ENCODE assay signal across 8 cellular contexts in the genomic region with DNA sequence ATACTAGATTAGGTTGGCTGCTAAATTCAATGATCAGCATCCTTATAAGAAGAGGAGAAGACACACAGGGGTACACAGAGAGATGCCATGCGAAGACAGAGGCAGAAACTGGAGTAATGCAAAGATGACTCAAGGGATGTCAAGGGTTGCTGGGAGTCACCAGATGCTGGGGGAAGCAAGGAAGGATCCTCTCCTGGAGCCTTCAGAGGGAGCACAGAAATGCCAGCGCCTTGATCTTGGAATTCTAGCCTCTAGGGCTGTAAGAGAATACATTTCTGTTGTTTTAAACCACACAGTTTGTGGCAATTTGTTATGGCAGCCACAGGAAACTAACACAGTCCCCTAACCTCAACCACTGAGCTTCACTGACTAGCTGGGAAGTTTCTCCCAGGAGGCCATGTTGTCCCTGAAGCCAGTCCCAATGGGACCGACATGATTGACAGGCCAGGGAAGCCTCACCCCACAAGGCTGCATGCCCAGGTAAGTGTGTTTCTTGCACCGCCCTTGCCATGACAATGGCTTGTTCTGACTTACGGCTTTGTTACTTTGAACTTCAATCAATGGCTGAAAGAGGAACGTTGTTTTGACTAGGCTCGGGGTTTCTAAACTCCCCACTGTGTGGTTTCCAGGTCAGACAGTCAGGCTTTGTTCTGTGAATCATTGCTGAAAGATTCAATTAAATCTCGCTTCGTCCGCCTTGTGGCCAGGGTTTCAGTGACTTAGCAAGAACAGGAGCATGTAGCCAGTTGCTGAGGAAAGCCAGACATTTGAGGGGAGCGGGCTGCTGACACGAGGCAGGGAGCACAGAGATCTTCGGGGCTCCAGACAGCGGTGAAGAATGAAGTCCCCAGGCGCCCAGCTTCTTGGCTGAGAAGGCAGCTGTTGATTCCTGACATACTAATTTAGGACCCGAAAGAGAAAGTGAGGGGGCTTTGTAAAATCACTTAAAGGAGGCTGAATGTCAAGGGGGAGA.
DNase-seq lines count a peak whose midpoint lies in the region; ATAC-seq and TF ChIP-seq lines count a peak whose summit lies in the region.

No MANE protein-coding gene starts in this region.

- H3K4me1 Mint-ChIP-seq in MCF 10A (ENCODE audit: insufficient read depth, unreplicated experiment), result peaks cover 16% of the 10 kb centered on the region
- peaks cover 95% of the 10 kb centered on the region for H3K4me1 Mint-ChIP-seq in activated CD4-positive, alpha-beta memory T cell treated with anti-CD3 and anti-CD28 coated beads for 36 hours (ENCODE audit: low read depth)

- 36% methylated on average over 14 of the region's 16 CpGs for WGBS in mammary epithelial cell (ENCODE audit: low coverage, missing lambda C conversion rate)

- in situ Hi-C loops in mammary epithelial cell (cut with MboI; ENCODE audit: low sequenced_read_pairs in 2 of 2), result no loop called here

- peak overlapping the region; percentile 81 for H2AFZ ChIP-seq in mammary epithelial cell (ENCODE audit: low read depth, low read length)

- peak in 1 of 2 donors; percentile 3 for TF ChIP-seq CTCF in mammary epithelial cell (conservative IDR thresholded peaks at IDR 0.05 in 1 of 2, IDR thresholded peaks at IDR 0.05 in 1 of 2; ENCODE audit: extremely low read depth in 1 of 2, insufficient read depth in 1 of 2, low read depth in 1 of 2, low read length in 2 of 2)
- no peak for TF ChIP-seq CTCF in MCF 10A (IDR thresholded peaks at IDR 0.05; ENCODE audit: unreplicated experiment)
- TF ChIP-seq CTCF in fibroblast of villous mesenchyme (IDR thresholded peaks at IDR 0.05; ENCODE audit: insufficient read depth, low read depth, low read length), result no peak

- no peaks in the 10 kb centered on the region for H3K9me3 Mint-ChIP-seq in MCF 10A (ENCODE audit: unreplicated experiment)
- H3K9me3 Mint-ChIP-seq in activated CD4-positive, alpha-beta memory T cell treated with anti-CD3 and anti-CD28 coated beads for 36 hours, result no peaks in the 10 kb centered on the region

- peaks cover 6% of the 10 kb centered on the region for H3K36me3 Mint-ChIP-seq in MCF 10A (ENCODE audit: insufficient read depth, unreplicated experiment)
- peaks cover 3% of the 10 kb centered on the region for H3K36me3 Mint-ChIP-seq in activated CD4-positive, alpha-beta memory T cell treated with anti-CD3 and anti-CD28 coated beads for 36 hours

- H3K4me3 Mint-ChIP-seq in MCF 10A (ENCODE audit: unreplicated experiment), result no peak overlapping the region
- H3K4me3 Mint-ChIP-seq in activated CD4-positive, alpha-beta memory T cell treated with anti-CD3 and anti-CD28 coated beads for 36 hours, result peak overlapping the region; percentile 67

- POLR2A ChIA-PET in MCF 10A (lab: Yijun Ruan, JAX), result no interaction called here
- POLR2A ChIA-PET in activated CD4-positive, alpha-beta memory T cell treated with anti-CD3 and anti-CD28 coated beads for 36 hours (lab: Charles Lee), result interaction anchor here (0.7 to 5.6 kb wide), 10 partner anchors 13 to 121 kb away, joined by 3 to 74 read pairs (median 6); no protein-coding TSS in a partner anchor

- H3K27ac Mint-ChIP-seq in MCF 10A (ENCODE audit: low read depth, unreplicated experiment), result no peak overlapping the region
- H3K27ac Mint-ChIP-seq in activated CD4-positive, alpha-beta memory T cell treated with anti-CD3 and anti-CD28 coated beads for 36 hours, result peak overlapping the region; percentile 90

- H3K36me3 ChIP-seq in mammary epithelial cell (ENCODE audit: insufficient read depth, low read length), result no peaks in the 10 kb centered on the region

- CTCF ChIA-PET in mammary epithelial cell (lab: Charles Lee; ENCODE audit: low non-redundant PET) (no interaction called here), MCF 10A (lab: Yijun Ruan, JAX) (no interaction called here)
- CTCF ChIA-PET in activated CD4-positive, alpha-beta memory T cell treated with anti-CD3 and anti-CD28 coated beads for 36 hours (lab: Charles Lee), result interaction anchor here (1.0 to 3.9 kb wide), 7 partner anchors 16 to 241 kb away, joined by 3 to 17 read pairs (median 4); no protein-coding TSS in a partner anchor

- H3K27me3 Mint-ChIP-seq in MCF 10A (ENCODE audit: insufficient read depth, unreplicated experiment), result no peaks in the 10 kb centered on the region
- no peaks in the 10 kb centered on the region for H3K27me3 Mint-ChIP-seq in activated CD4-positive, alpha-beta memory T cell treated with anti-CD3 and anti-CD28 coated beads for 36 hours

- no peaks in the 10 kb centered on the region for H3K27me3 ChIP-seq in mammary epithelial cell (ENCODE audit: insufficient read depth, low read length)

- dilution Hi-C loops in mammary epithelial cell (cut with HindIII; ENCODE audit: low sequenced_read_pairs), result no loop called here

- no peak overlapping the region for H3K4me3 ChIP-seq in mammary epithelial cell (replicated peaks in 1 of 3; ENCODE audit: insufficient read depth in 1 of 3, low read depth in 2 of 3, low read length in 3 of 3)
- no peak overlapping the region for H3K4me3 ChIP-seq in fibroblast of villous mesenchyme (ENCODE audit: low read depth, low read length)

- H4K20me1 ChIP-seq in mammary epithelial cell (ENCODE audit: insufficient read depth, low read length), result no peaks in the 10 kb centered on the region

- BruUV-seq in mammary epithelial cell (replicated peaks; lab: Mats Ljungman, UMichigan) (no TSS peak), MCF 10A (replicated peaks; lab: Mats Ljungman, UMichigan) (no TSS peak)

- no peaks in the 10 kb centered on the region for H3K9me3 ChIP-seq in mammary epithelial cell (replicated peaks; ENCODE audit: insufficient read depth, low read length)

- peak overlapping the region; percentile 9 for H3K4me2 ChIP-seq in mammary epithelial cell (ENCODE audit: insufficient read depth, low read depth, low read length)

- ATAC-seq in HG03457 (IDR thresholded peaks at IDR 0.05; ENCODE audit: unreplicated experiment), result peak; percentile 59

- peaks cover 42% of the 10 kb centered on the region for H3K4me1 ChIP-seq in mammary epithelial cell (ENCODE audit: insufficient read depth, low read length)

- H3K9ac ChIP-seq in mammary epithelial cell (ENCODE audit: insufficient read depth, low read length), result peak overlapping the region; percentile 49

- intact Hi-C loops in mammary epithelial cell (cut with micrococcal nuclease) (no loop called here), MCF 10A (cut with micrococcal nuclease) (no loop called here)
- intact Hi-C loops in activated CD4-positive, alpha-beta memory T cell treated with anti-CD3 and anti-CD28 coated beads for 36 hours (cut with micrococcal nuclease), result loop anchor here (1.0 to 2.0 kb wide), 9 partner anchors 20 to 356 kb away; no protein-coding TSS in a partner anchor

- DNase-seq in mammary epithelial cell (peak; percentile 95), MCF 10A (ENCODE audit: unreplicated experiment) (no peak), fibroblast of villous mesenchyme (ENCODE audit: low read depth) (peak; percentile 87), NCI-H82 treated with DMSO at 0.1 percent for 48 hours (lab: John Stamatoyannopoulos, UW; ENCODE audit: unreplicated experiment) (no peak), GOT3 (lab: John Stamatoyannopoulos, UW) (no peak)
- DNase-seq in activated CD4-positive, alpha-beta memory T cell treated with anti-CD3 and anti-CD28 coated beads for 36 hours, result peak; percentile 92
- peak; percentile 66 for DNase-seq in stimulated activated CD4-positive, alpha-beta T cell treated with anti-CD3 and anti-CD28 coated beads, Interleukin-4, amount 100 ng/mL, for 1 hour

- no peaks in the 10 kb centered on the region for H3K79me2 ChIP-seq in mammary epithelial cell (ENCODE audit: insufficient read depth, low read length)

- H3K27ac ChIP-seq in mammary epithelial cell (ENCODE audit: insufficient read depth, low read depth, low read length), result peak overlapping the region; percentile 64

Comparison
In these comparisons a context has a peak if more than half of its experiments do, and no peak if none do; other contexts are left out.
1. DNase-seq: peak in mammary epithelial cell (single experiment), activated CD4-positive, alpha-beta memory T cell treated with anti-CD3 and anti-CD28 coated beads for 36 hours (single experiment), fibroblast of villous mesenchyme (single experiment) and stimulated activated CD4-positive, alpha-beta T cell treated with anti-CD3 and anti-CD28 coated beads, Interleukin-4, amount 100 ng/mL, for 1 hour (single experiment); none in MCF 10A (single experiment), NCI-H82 treated with DMSO at 0.1 percent for 48 hours (single experiment) and GOT3 (single experiment).